ENCODE assay signal across 14 cellular contexts in genomic region chr4:83855044-83855443, GRCh38.
DNase-seq lines count a peak whose midpoint lies in the region; ATAC-seq and TF ChIP-seq lines count a peak whose summit lies in the region.
"Had no signal": no experiment of that assay in that cellular context is flagged by ENCODE, and none has a peak within 500 bp of the region (broad histone marks: within the 10 kb centered on the region; RNA-seq: fewer than 3 reads in every experiment).

No MANE protein-coding gene starts in this region.

- POLR2A ChIA-PET in MCF 10A (lab: Yijun Ruan, JAX), result no interaction called here
- POLR2A ChIA-PET in GM10248 (lab: Yijun Ruan, JAX), result no interaction called here

- CTCF ChIA-PET in MCF 10A (lab: Yijun Ruan, JAX), result no interaction called here
- CTCF ChIA-PET in GM10248 (lab: Yijun Ruan, JAX), result no interaction called here

- H3K4me1 ChIP-seq in HUES48 (ENCODE audit: control insufficient read depth, insufficient read depth, low read length), result peaks cover 55% of the 10 kb centered on the region
- H3K4me1 ChIP-seq: ascending aorta, right atrium auricular region had no signal

- peak overlapping the region; percentile 25 for H3K27ac Mint-ChIP-seq in MCF 10A (ENCODE audit: low read depth, unreplicated experiment)
- H3K27ac Mint-ChIP-seq: memory B cell had no signal

- peaks cover 33% of the 10 kb centered on the region for H3K4me1 Mint-ChIP-seq in MCF 10A (ENCODE audit: insufficient read depth, unreplicated experiment)
- H3K4me1 Mint-ChIP-seq: memory B cell had no signal

- intact Hi-C loops in MCF 10A (cut with micrococcal nuclease), result no loop called here

- peaks cover 5% of the 10 kb centered on the region for H3K36me3 Mint-ChIP-seq in MCF 10A (ENCODE audit: insufficient read depth, unreplicated experiment)
- H3K36me3 Mint-ChIP-seq: memory B cell had no signal

- H3K9ac ChIP-seq in HUES48 (ENCODE audit: low read depth, low read length), result no peak overlapping the region

- no peaks in the 10 kb centered on the region for H3K27me3 Mint-ChIP-seq in MCF 10A (ENCODE audit: insufficient read depth, unreplicated experiment)
- H3K27me3 Mint-ChIP-seq: memory B cell had no signal

- no peak overlapping the region for H3K4me3 Mint-ChIP-seq in MCF 10A (ENCODE audit: unreplicated experiment)
- H3K4me3 Mint-ChIP-seq: memory B cell had no signal

- no peaks in the 10 kb centered on the region for H3K9me3 Mint-ChIP-seq in MCF 10A (ENCODE audit: unreplicated experiment)
- H3K9me3 Mint-ChIP-seq: memory B cell had no signal

- no peak for ATAC-seq in HG03469 (IDR thresholded peaks at IDR 0.05; ENCODE audit: unreplicated experiment)
- ATAC-seq in GM18907 (IDR thresholded peaks at IDR 0.05; ENCODE audit: unreplicated experiment), result no peak

- no peaks in the 10 kb centered on the region for H3K36me3 ChIP-seq in HUES48 (ENCODE audit: control insufficient read depth, insufficient read depth, low read length)
- H3K36me3 ChIP-seq: ascending aorta, right atrium auricular region had no signal

- no peaks in the 10 kb centered on the region for H3K27me3 ChIP-seq in HUES48 (ENCODE audit: control insufficient read depth, insufficient read depth, low read length)
- H3K27me3 ChIP-seq: ascending aorta, right atrium auricular region had no signal

- no TSS peak for BruUV-seq in MCF 10A (replicated peaks; lab: Mats Ljungman, UMichigan)

- H3K9me3 ChIP-seq in HUES48 (ENCODE audit: control insufficient read depth, insufficient read depth, low read length), result no peaks in the 10 kb centered on the region
- H3K9me3 ChIP-seq: ascending aorta, right atrium auricular region had no signal

- H3K27ac ChIP-seq in HUES48 (ENCODE audit: low read depth, low read length), result peak overlapping the region; percentile 1
- H3K27ac ChIP-seq: ascending aorta, C4-2B, right atrium auricular region had no signal

- no peak overlapping the region for H3K4me3 ChIP-seq in HUES48 (ENCODE audit: low read depth, low read length)
- H3K4me3 ChIP-seq: ascending aorta, right atrium auricular region had no signal

- TF ChIP-seq CTCF in MCF 10A (IDR thresholded peaks at IDR 0.05; ENCODE audit: unreplicated experiment) (no peak), GM10248 (IDR thresholded peaks at IDR 0.05; ENCODE audit: control extremely low read depth, extremely low read depth, low read depth, missing control alignments) (no peak)

- DNase-seq in AG08396 (ENCODE audit: low spot score) (peak; percentile 75), MCF 10A (ENCODE audit: unreplicated experiment) (peak; percentile 65), kidney tubule cell (ENCODE audit: low spot score) (peak; percentile 99), GM10248 (ENCODE audit: extremely low spot score) (no peak)
- no peak for DNase-seq in effector CD8-positive, alpha-beta T cell (lab: John Stamatoyannopoulos, UW)
- DNase-seq: foreskin melanocyte, NCI-H1417 treated with DMSO at 0.1 percent for 48 hours had no signal

Comparison
In these comparisons a context has a peak if more than half of its experiments do, and no peak if none do; other contexts are left out.
1. DNase-seq: peak in AG08396 (single experiment), MCF 10A (single experiment) and kidney tubule cell (single experiment); none in effector CD8-positive, alpha-beta T cell (single experiment) and GM10248 (single experiment).